In genomic region chr1:109687641-109688499, GRCh38 we compare ENCODE assay signal across 8 cellular contexts. TPM values are rescaled to one million over a fixed set of nuclear protein-coding genes. Genes with fewer than 3 reads are reported as not detected.
DNase-seq lines count a peak whose midpoint lies in the region; ATAC-seq and TF ChIP-seq lines count a peak whose summit lies in the region.

Gene GSTM1 (plus strand): TSS chr1:109687817. CDS start chr1:109687874, 57 bp downstream.

- ATAC-seq in HG02885 (IDR thresholded peaks at IDR 0.05; ENCODE audit: poor library complexity, unreplicated experiment), result peak; percentile 99

- no peak for TF ChIP-seq CTCF in GM10266 (IDR thresholded peaks at IDR 0.05; ENCODE audit: control insufficient read depth, insufficient read depth, low read depth, missing control alignments)

- H3K27ac ChIP-seq in temporal lobe (ENCODE audit: low read depth, low read length), result peak within 1 kb of the TSS; percentile 79

- peak; percentile 95 for DNase-seq in activated CD8-positive, alpha-beta memory T cell treated with anti-CD3 and anti-CD28 coated beads for 24 hours
- no peak for DNase-seq in activated CD8-positive, alpha-beta memory T cell treated with anti-CD3 and anti-CD28 coated beads, Interleukin-2, amount 50 U/mL, for 48 hours
- DNase-seq in activated CD4-positive, CD25-positive, alpha-beta regulatory T cell treated with anti-CD3 and anti-CD28 coated beads, Interleukin-2, amount 50 U/mL, for 72 hours, result peak; percentile 72
- peak; percentile 64 for DNase-seq in hepatic stellate cell (ENCODE audit: low spot score)
- DNase-seq in GM10266 (ENCODE audit: extremely low spot score), result no peak
- no peak for DNase-seq in Ammon's horn (ENCODE audit: low spot score)

RNA-seq across cellular contexts. Expression of gene GSTM1, which starts in this region (rescaled TPM):
- total RNA-seq in temporal lobe, result not detected

Comparison
In these comparisons a context has a peak if more than half of its experiments do, and no peak if none do; other contexts are left out.
1. DNase-seq: peak in activated CD8-positive, alpha-beta memory T cell treated with anti-CD3 and anti-CD28 coated beads for 24 hours (single experiment), activated CD4-positive, CD25-positive, alpha-beta regulatory T cell treated with anti-CD3 and anti-CD28 coated beads, Interleukin-2, amount 50 U/mL, for 72 hours (single experiment) and hepatic stellate cell (single experiment); none in activated CD8-positive, alpha-beta memory T cell treated with anti-CD3 and anti-CD28 coated beads, Interleukin-2, amount 50 U/mL, for 48 hours (single experiment), GM10266 (single experiment) and Ammon's horn (single experiment).